ENCODE assay signal across 20 cellular contexts in genomic region chr5:84191296-84191695, GRCh38.
DNase-seq lines count a peak whose midpoint lies in the region; FAIRE-seq and TF ChIP-seq lines count a peak whose summit lies in the region.
"Had no signal": no experiment of that assay in that cellular context is flagged by ENCODE, and none has a peak within 500 bp of the region (broad histone marks: within the 10 kb centered on the region; RNA-seq: fewer than 3 reads in every experiment).

No MANE protein-coding gene starts in this region.

- DNase-seq in DMS 273 (lab: John Stamatoyannopoulos, UW; ENCODE audit: unreplicated experiment) (peak; percentile 88), NCI-H446 (lab: John Stamatoyannopoulos, UW) (peak; percentile 42 to 72), astrocyte (ENCODE audit: low read depth) (peak; percentile 60), glutamatergic neuron (peak; percentile 37), NOMO-1 treated with DMSO at 0.1 percent for 48 hours (lab: John Stamatoyannopoulos, UW; ENCODE audit: unreplicated experiment) (no peak), activated gamma-delta T cell treated with Interleukin-2 at 50 U/mL for 16 hours (no peak), amygdala (lab: John Stamatoyannopoulos, UW) (no peak), esophagus squamous epithelium (lab: John Stamatoyannopoulos, UW) (no peak)
- DNase-seq: DMS79 treated with DMSO at 0.1 percent for 48 hours; lower lobe of right lung; naive B cell; NCI-H187 treated with DMSO at 0.1 percent for 48 hours; NK-92 treated with Interleukin-12 subunit alpha and Interleukin-12 subunit beta, amount 100 ng/mL, for 24 hours; ovary; stimulated activated CD4-positive, alpha-beta T cell treated with anti-CD3 and anti-CD28 coated beads, Interleukin-4, amount 100 ng/mL, for 1 hour; T-cell had no signal

- H3K9me3 ChIP-seq in astrocyte (ENCODE audit: insufficient read depth, low read depth, low read length) (no peaks in the 10 kb centered on the region), esophagus squamous epithelium (no peaks in the 10 kb centered on the region)
- H3K9me3 ChIP-seq: gastroesophageal sphincter, lower lobe of right lung, ovary had no signal

- no peak overlapping the region for H3K4me2 ChIP-seq in astrocyte (ENCODE audit: low read length)

- FAIRE-seq in astrocyte (lab: Jason Lieb, UNC), result no peak
- FAIRE-seq: colon, endothelial cell of umbilical vein had no signal

- H3K4me3 Mint-ChIP-seq in astrocyte (ENCODE audit: unreplicated experiment) (no peak overlapping the region), glutamatergic neuron (ENCODE audit: unreplicated experiment) (no peak overlapping the region)
- H3K4me3 Mint-ChIP-seq: activated T-helper 1 cell treated with anti-CD3 and anti-CD28 coated beads, Interleukin-12 subunit alpha, Interleukin-12 subunit beta, Interleukin-2, Interleukin-4 antibody, amounts not matched to agents 30 ng/mL and 10 ng/mL and 1 ng/mL, durations not matched to agents 14 hours and 24 hours and 36 hours; naive B cell; T-cell had no signal

- H3K9me3 Mint-ChIP-seq in astrocyte (ENCODE audit: unreplicated experiment) (no peaks in the 10 kb centered on the region), glutamatergic neuron (ENCODE audit: unreplicated experiment) (peaks cover 4% of the 10 kb centered on the region)
- H3K9me3 Mint-ChIP-seq: activated T-helper 1 cell treated with anti-CD3 and anti-CD28 coated beads, Interleukin-12 subunit alpha, Interleukin-12 subunit beta, Interleukin-2, Interleukin-4 antibody, amounts not matched to agents 30 ng/mL and 10 ng/mL and 1 ng/mL, durations not matched to agents 14 hours and 24 hours and 36 hours; T-cell had no signal

- H3K4me1 ChIP-seq in astrocyte (ENCODE audit: insufficient read depth, low read length) (no peaks in the 10 kb centered on the region), esophagus squamous epithelium (no peaks in the 10 kb centered on the region)
- H3K4me1 ChIP-seq: gastroesophageal sphincter, lower lobe of right lung had no signal

- H3K27ac Mint-ChIP-seq in astrocyte (ENCODE audit: unreplicated experiment), result no peak overlapping the region
- H3K27ac Mint-ChIP-seq in glutamatergic neuron (ENCODE audit: unreplicated experiment), result peak overlapping the region; percentile 89
- H3K27ac Mint-ChIP-seq: activated T-helper 1 cell treated with anti-CD3 and anti-CD28 coated beads, Interleukin-12 subunit alpha, Interleukin-12 subunit beta, Interleukin-2, Interleukin-4 antibody, amounts not matched to agents 30 ng/mL and 10 ng/mL and 1 ng/mL, durations not matched to agents 14 hours and 24 hours and 36 hours; naive B cell; T-cell had no signal

- 53 to 58% methylated on average over 2 of the region's 2 CpGs for WGBS in esophagus squamous epithelium, 2 donors

- no peaks in the 10 kb centered on the region for H3K27me3 Mint-ChIP-seq in astrocyte (ENCODE audit: low read depth, unreplicated experiment)
- H3K27me3 Mint-ChIP-seq in glutamatergic neuron (ENCODE audit: unreplicated experiment), result peaks cover 5% of the 10 kb centered on the region
- H3K27me3 Mint-ChIP-seq: naive B cell, T-cell had no signal

- H3K27ac ChIP-seq in astrocyte (ENCODE audit: low read depth, low read length) (no peak overlapping the region), esophagus squamous epithelium (no peak overlapping the region)
- H3K27ac ChIP-seq: gastroesophageal sphincter, lower lobe of right lung, ovary had no signal

- peaks cover 31% of the 10 kb centered on the region for H4K20me1 ChIP-seq in astrocyte (ENCODE audit: insufficient read depth, low read length)

- peaks cover 12% of the 10 kb centered on the region for H3K79me2 ChIP-seq in astrocyte (ENCODE audit: insufficient read depth, low read length)

- TF ChIP-seq POLR2A in esophagus squamous epithelium (IDR thresholded peaks at IDR 0.05), result no peak

- H2AFZ ChIP-seq in astrocyte (ENCODE audit: low read depth, low read length), result no peak overlapping the region

- H3K36me3 ChIP-seq in astrocyte (ENCODE audit: insufficient read depth, low read length), result peaks cover 2% of the 10 kb centered on the region
- H3K36me3 ChIP-seq in esophagus squamous epithelium, result no peaks in the 10 kb centered on the region
- H3K36me3 ChIP-seq: gastroesophageal sphincter, lower lobe of right lung, ovary had no signal

- H3K36me3 Mint-ChIP-seq in astrocyte (ENCODE audit: low read depth, unreplicated experiment) (peaks cover 3% of the 10 kb centered on the region), glutamatergic neuron (ENCODE audit: unreplicated experiment) (no peaks in the 10 kb centered on the region)
- H3K36me3 Mint-ChIP-seq: naive B cell, T-cell had no signal

- H3K9ac ChIP-seq in astrocyte (ENCODE audit: low read length), result no peak overlapping the region

- no peak overlapping the region for H3K4me3 ChIP-seq in astrocyte (ENCODE audit: insufficient read depth, low read depth, low read length)
- no peak overlapping the region for H3K4me3 ChIP-seq in esophagus squamous epithelium
- H3K4me3 ChIP-seq: gastroesophageal sphincter, lower lobe of right lung, ovary had no signal

- TF ChIP-seq CTCF in astrocyte (IDR thresholded peaks at IDR 0.05; ENCODE audit: insufficient read depth, low read depth, low read length) (no peak), glutamatergic neuron (IDR thresholded peaks at IDR 0.05; ENCODE audit: partially characterized antibody, unreplicated experiment) (no peak), esophagus squamous epithelium (IDR thresholded peaks at IDR 0.05) (no peak)

- no peaks in the 10 kb centered on the region for H3K27me3 ChIP-seq in astrocyte (ENCODE audit: insufficient read depth, low read length)
- no peaks in the 10 kb centered on the region for H3K27me3 ChIP-seq in esophagus squamous epithelium
- H3K27me3 ChIP-seq: gastroesophageal sphincter, ovary had no signal

- intact Hi-C loops in esophagus squamous epithelium (cut with DNase I), result no loop called here

- H3K4me1 Mint-ChIP-seq in astrocyte (ENCODE audit: low read depth, unreplicated experiment) (peaks cover 3% of the 10 kb centered on the region), glutamatergic neuron (ENCODE audit: low read depth, unreplicated experiment) (peaks cover 23% of the 10 kb centered on the region)
- H3K4me1 Mint-ChIP-seq: naive B cell, T-cell had no signal

Comparison
In these comparisons a context has a peak if more than half of its experiments do, and no peak if none do; other contexts are left out.
1. DNase-seq: peak in DMS 273 (single experiment), NCI-H446 (2 of 2), astrocyte (single experiment) and glutamatergic neuron (single experiment); none in NOMO-1 treated with DMSO at 0.1 percent for 48 hours (single experiment), activated gamma-delta T cell treated with Interleukin-2 at 50 U/mL for 16 hours (single experiment), amygdala (0 of 56) and esophagus squamous epithelium (single experiment).